In the genomic region with DNA sequence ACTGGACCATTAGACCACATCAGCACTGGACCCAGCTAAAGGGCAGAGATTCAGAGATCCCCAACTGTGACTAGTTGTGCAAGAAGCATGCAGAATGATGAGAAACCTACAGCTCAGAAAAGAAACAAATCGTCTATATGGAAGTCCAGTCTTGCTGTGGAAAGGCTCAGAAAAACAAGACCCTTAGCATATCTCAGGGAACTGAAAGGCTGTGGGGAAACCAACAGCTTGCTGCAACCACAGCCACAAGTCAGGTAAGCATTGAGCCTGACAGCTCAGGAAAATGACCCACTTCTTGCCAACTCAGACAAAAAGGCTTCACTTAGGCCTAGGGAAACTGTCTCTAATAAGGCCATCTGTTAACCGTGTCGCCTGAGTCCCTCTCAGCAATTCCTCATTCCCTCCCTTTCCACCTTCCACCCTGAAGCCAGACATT, we compare ENCODE assay signal across 1 cellular context.
TF ChIP-seq lines count a peak whose summit lies in the region.

No MANE protein-coding gene starts in this region.

TF ChIP-seq in GM23338, 12 proteins besides CTCF, POLR2A, EP300 and RAD21 (continued from another document):
- TF ChIP-seq JUNB (IDR thresholded peaks at IDR 0.05; ENCODE audit: unreplicated experiment) = no peak
TF ChIP-seq in GM23338: peak in this region for 0.
